ENCODE assay signal across 32 cellular contexts in genomic region chr5:15886156-15886555, GRCh38.
"Had no signal": no experiment of that assay in that cellular context is flagged by ENCODE, and none has a peak within 500 bp of the region (broad histone marks: within the 10 kb centered on the region; RNA-seq: fewer than 3 reads in every experiment).

No MANE protein-coding gene starts in this region.

- H3K27ac Mint-ChIP-seq: activated CD4-positive, alpha-beta memory T cell treated with anti-CD3 and anti-CD28 coated beads for 36 hours; activated CD4-positive, alpha-beta T cell treated with anti-CD3 and anti-CD28 coated beads for 36 hours; activated CD4-positive, alpha-beta T cell treated with anti-CD3 and anti-CD28 coated beads, Interleukin-2, amount 10 ng/mL, durations not matched to agents 24 days and 14 days; activated CD8-positive, alpha-beta memory T cell treated with anti-CD3 and anti-CD28 coated beads, Interleukin-2, amount 10 ng/mL, durations not matched to agents 7 days and 5 days; activated CD8-positive, alpha-beta T cell treated with anti-CD3 and anti-CD28 coated beads, Interleukin-2, amount 10 ng/mL, durations not matched to agents 7 days and 5 days; activated naive CD4-positive, alpha-beta T cell treated with anti-CD3 and anti-CD28 coated beads for 36 hours; activated naive CD4-positive, alpha-beta T cell treated with anti-CD3 and anti-CD28 coated beads, Interleukin-2, amount 50 U/mL, for 24 hours; activated naive CD8-positive, alpha-beta T cell treated with anti-CD3 and anti-CD28 coated beads for 36 hours; activated naive CD8-positive, alpha-beta T cell treated with anti-CD3 and anti-CD28 coated beads, Interleukin-2, amount 50 U/mL, for 24 hours; activated T-helper 1 cell treated with anti-CD3 and anti-CD28 coated beads, Interleukin-12 subunit alpha, Interleukin-12 subunit beta, Interleukin-2, Interleukin-4 antibody, amounts not matched to agents 30 ng/mL and 10 ng/mL and 1 ng/mL, durations not matched to agents 14 hours and 24 hours and 36 hours; activated T-helper 2 cell treated with anti-CD3 and anti-CD28 coated beads, Interferon-gamma antibody, Interleukin-2, Interleukin-4, amounts not matched to agents 10 μg/mL and 5 μg/mL and 100 μg/mL, durations not matched to agents 14 hours and 24 hours and 36 hours; brain; T-helper 17 cell; T-helper 2 cell treated with Interferon-gamma antibody and Interleukin-4, amounts not matched to agents 5 μg/mL and 100 μg/mL, for 36 hours had no signal

- H3K36me3 Mint-ChIP-seq: activated CD4-positive, alpha-beta memory T cell treated with anti-CD3 and anti-CD28 coated beads for 36 hours; activated CD8-positive, alpha-beta memory T cell treated with anti-CD3 and anti-CD28 coated beads, Interleukin-2, amount 10 ng/mL, durations not matched to agents 7 days and 5 days; activated naive CD4-positive, alpha-beta T cell treated with anti-CD3 and anti-CD28 coated beads, Interleukin-2, amount 50 U/mL, for 24 hours; activated naive CD8-positive, alpha-beta T cell treated with anti-CD3 and anti-CD28 coated beads for 36 hours had no signal

- H3K27me3 Mint-ChIP-seq: activated CD4-positive, alpha-beta memory T cell treated with anti-CD3 and anti-CD28 coated beads for 36 hours; activated CD4-positive, alpha-beta T cell treated with anti-CD3 and anti-CD28 coated beads for 36 hours; activated CD4-positive, alpha-beta T cell treated with anti-CD3 and anti-CD28 coated beads, Interleukin-2, amount 10 ng/mL, durations not matched to agents 24 days and 14 days; activated CD8-positive, alpha-beta memory T cell treated with anti-CD3 and anti-CD28 coated beads, Interleukin-2, amount 10 ng/mL, durations not matched to agents 7 days and 5 days; activated naive CD4-positive, alpha-beta T cell treated with anti-CD3 and anti-CD28 coated beads, Interleukin-2, amount 50 U/mL, for 24 hours; activated naive CD8-positive, alpha-beta T cell treated with anti-CD3 and anti-CD28 coated beads for 36 hours; activated naive CD8-positive, alpha-beta T cell treated with anti-CD3 and anti-CD28 coated beads, Interleukin-2, amount 50 U/mL, for 24 hours; brain; T-helper 17 cell had no signal

- H3K4me1 Mint-ChIP-seq: activated CD4-positive, alpha-beta T cell treated with anti-CD3 and anti-CD28 coated beads for 36 hours; activated CD4-positive, alpha-beta T cell treated with anti-CD3 and anti-CD28 coated beads, Interleukin-2, amount 10 ng/mL, durations not matched to agents 24 days and 14 days; activated CD8-positive, alpha-beta memory T cell treated with anti-CD3 and anti-CD28 coated beads, Interleukin-2, amount 10 ng/mL, durations not matched to agents 7 days and 5 days; activated naive CD4-positive, alpha-beta T cell treated with anti-CD3 and anti-CD28 coated beads, Interleukin-2, amount 50 U/mL, for 24 hours; activated naive CD8-positive, alpha-beta T cell treated with anti-CD3 and anti-CD28 coated beads for 36 hours; activated naive CD8-positive, alpha-beta T cell treated with anti-CD3 and anti-CD28 coated beads, Interleukin-2, amount 50 U/mL, for 24 hours; T-helper 17 cell had no signal

- H3K4me3 Mint-ChIP-seq: activated CD4-positive, alpha-beta memory T cell treated with anti-CD3 and anti-CD28 coated beads for 36 hours; activated CD4-positive, alpha-beta T cell treated with anti-CD3 and anti-CD28 coated beads for 36 hours; activated CD4-positive, alpha-beta T cell treated with anti-CD3 and anti-CD28 coated beads, Interleukin-2, amount 10 ng/mL, durations not matched to agents 24 days and 14 days; activated CD8-positive, alpha-beta memory T cell treated with anti-CD3 and anti-CD28 coated beads, Interleukin-2, amount 10 ng/mL, durations not matched to agents 7 days and 5 days; activated CD8-positive, alpha-beta T cell treated with anti-CD3 and anti-CD28 coated beads, Interleukin-2, amount 10 ng/mL, durations not matched to agents 7 days and 5 days; activated naive CD4-positive, alpha-beta T cell treated with anti-CD3 and anti-CD28 coated beads for 36 hours; activated naive CD4-positive, alpha-beta T cell treated with anti-CD3 and anti-CD28 coated beads, Interleukin-2, amount 50 U/mL, for 24 hours; activated naive CD8-positive, alpha-beta T cell treated with anti-CD3 and anti-CD28 coated beads for 36 hours; activated naive CD8-positive, alpha-beta T cell treated with anti-CD3 and anti-CD28 coated beads, Interleukin-2, amount 50 U/mL, for 24 hours; activated T-helper 1 cell treated with anti-CD3 and anti-CD28 coated beads, Interleukin-12 subunit alpha, Interleukin-12 subunit beta, Interleukin-2, Interleukin-4 antibody, amounts not matched to agents 30 ng/mL and 10 ng/mL and 1 ng/mL, durations not matched to agents 14 hours and 24 hours and 36 hours; brain; T-helper 17 cell; T-helper 2 cell treated with Interferon-gamma antibody and Interleukin-4, amounts not matched to agents 5 μg/mL and 100 μg/mL, for 36 hours had no signal

- H3K4me3 ChIP-seq: adrenal gland, breast epithelium, cardiac muscle cell, colonic mucosa had no signal

- DNase-seq: activated CD4-positive, alpha-beta memory T cell treated with anti-CD3 and anti-CD28 coated beads for 36 hours; activated CD4-positive, alpha-beta T cell treated with anti-CD3 and anti-CD28 coated beads for 36 hours; activated CD4-positive, alpha-beta T cell treated with anti-CD3 and anti-CD28 coated beads, Interleukin-2, amount 10 ng/mL, durations not matched to agents 24 days and 14 days; activated CD4-positive, CD25-positive, alpha-beta regulatory T cell; activated CD4-positive, CD25-positive, alpha-beta regulatory T cell treated with anti-CD3 and anti-CD28 coated beads, Interleukin-2, amount 50 U/mL, for 72 hours; activated CD8-positive, alpha-beta memory T cell treated with anti-CD3 and anti-CD28 coated beads, Interleukin-2, amount 10 ng/mL, durations not matched to agents 7 days and 5 days; activated CD8-positive, alpha-beta memory T cell treated with anti-CD3 and anti-CD28 coated beads, Interleukin-2, amount 50 U/mL, for 4 hours; activated CD8-positive, alpha-beta T cell treated with anti-CD3 and anti-CD28 coated beads, Interleukin-2, amount 10 ng/mL, durations not matched to agents 7 days and 5 days; activated effector memory CD4-positive, alpha-beta T cell treated with anti-CD3 and anti-CD28 coated beads, Interleukin-2, amount 50 U/mL, for 16 hours; activated naive CD4-positive, alpha-beta T cell treated with anti-CD3 and anti-CD28 coated beads for 36 hours; activated naive CD8-positive, alpha-beta T cell treated with anti-CD3 and anti-CD28 coated beads for 36 hours; activated naive CD8-positive, alpha-beta T cell treated with anti-CD3 and anti-CD28 coated beads, Interleukin-2, amount 50 U/mL, for 24 hours; activated T-cell treated with anti-CD3 and anti-CD28 coated beads, Interleukin-2, amount 50 U/mL, for 1 hour; activated T-cell treated with anti-CD3 and anti-CD28 coated beads, Interleukin-2, amount 50 U/mL, for 48 hours; adrenal gland; amygdala; aorta; central memory CD4-positive, alpha-beta T cell; cerebellar nuclear complex; colonic mucosa; effector CD8-positive, alpha-beta T cell; foreskin fibroblast; T-helper 1 cell; T-helper 17 cell; T1000 had no signal

- H3K9me3 Mint-ChIP-seq: activated CD4-positive, alpha-beta T cell treated with anti-CD3 and anti-CD28 coated beads, Interleukin-2, amount 10 ng/mL, durations not matched to agents 24 days and 14 days; activated naive CD4-positive, alpha-beta T cell treated with anti-CD3 and anti-CD28 coated beads, Interleukin-2, amount 50 U/mL, for 24 hours; activated naive CD8-positive, alpha-beta T cell treated with anti-CD3 and anti-CD28 coated beads for 36 hours had no signal

- H3K36me3 ChIP-seq: adrenal gland, breast epithelium, cardiac muscle cell, colonic mucosa had no signal

- H3K9me3 ChIP-seq: adrenal gland, colonic mucosa had no signal

- H3K27ac ChIP-seq: adrenal gland, breast epithelium, cardiac muscle cell, colonic mucosa had no signal

- H3K27me3 ChIP-seq: adrenal gland, breast epithelium, cardiac muscle cell, colonic mucosa had no signal

- H3K4me1 ChIP-seq: adrenal gland, breast epithelium, colonic mucosa had no signal
